Comparison of ENCODE assay signal across 8 cellular contexts in genomic region chr7:123580406-123581161, GRCh38. TPM values are rescaled to one million over a fixed set of nuclear protein-coding genes. Genes with fewer than 3 reads are reported as not detected.
A peak's percentile ranks its signal among the peaks of the same experiment; 100 is the strongest.
DNase-seq lines count a peak whose midpoint lies in the region; ATAC-seq and TF ChIP-seq lines count a peak whose summit lies in the region.

No MANE protein-coding gene starts in this region.

- H3F3A ChIP-seq in PC-3 (ENCODE audit: low read length, unreplicated experiment) (no peaks in the 10 kb centered on the region), neural progenitor cell (ENCODE audit: low read depth) (no peaks in the 10 kb centered on the region)

- H3K36me3 ChIP-seq in PC-3 (ENCODE audit: low read depth, low read length): no peaks in the 10 kb centered on the region
- H3K36me3 ChIP-seq in neural progenitor cell: no peaks in the 10 kb centered on the region

- CTCF ChIA-PET in PC-3 (lab: Charles Lee): interaction anchor here (0.5 to 1.1 kb wide), 6 partner anchors 55 to 291 kb away, joined by 3 to 5 read pairs (median 3); no protein-coding TSS in a partner anchor

- no peak overlapping the region for H3K4me3 Mint-ChIP-seq in neural progenitor cell

- no peaks in the 10 kb centered on the region for H3K36me3 Mint-ChIP-seq in neural progenitor cell

- peak; percentile 38 for TF ChIP-seq CTCF in GM20000 (IDR thresholded peaks at IDR 0.05; ENCODE audit: extremely low read depth, missing control alignments)
- peak; percentile 87 for TF ChIP-seq CTCF in PC-3 (conservative IDR thresholded peaks at IDR 0.05; ENCODE audit: low read depth, low read length)
- TF ChIP-seq CTCF in neural progenitor cell (IDR thresholded peaks at IDR 0.05): peak; percentile 82

- no peak overlapping the region for H3K4me3 ChIP-seq in PC-3 (ENCODE audit: low read length)
- no peak overlapping the region for H3K4me3 ChIP-seq in neural progenitor cell

- H3K27ac Mint-ChIP-seq in neural progenitor cell: no peak overlapping the region

- no peaks in the 10 kb centered on the region for H3K9me3 ChIP-seq in PC-3 (ENCODE audit: low read length)
- no peaks in the 10 kb centered on the region for H3K9me3 ChIP-seq in neural progenitor cell (ENCODE audit: low read depth)

- no TSS peak for BruUV-seq in PC-3 (replicated peaks; lab: Mats Ljungman, UMichigan)

- intact Hi-C loops in PC-3 (cut with micrococcal nuclease): loop anchor here (1.0 to 5.0 kb wide), 4 partner anchors 57 to 292 kb away; no protein-coding TSS in a partner anchor

- no peaks in the 10 kb centered on the region for H4K20me1 ChIP-seq in PC-3 (ENCODE audit: low read length)
- H4K20me1 ChIP-seq in neural progenitor cell (ENCODE audit: low read depth): no peaks in the 10 kb centered on the region

- POLR2A ChIA-PET in PC-3 (lab: Charles Lee; ENCODE audit: unreplicated experiment): no interaction called here

- no peaks in the 10 kb centered on the region for H3K9me3 Mint-ChIP-seq in neural progenitor cell

- H3K79me2 ChIP-seq in PC-3 (ENCODE audit: low read length) (no peaks in the 10 kb centered on the region), neural progenitor cell (ENCODE audit: low read depth) (no peaks in the 10 kb centered on the region)

- no peaks in the 10 kb centered on the region for H3K4me1 Mint-ChIP-seq in neural progenitor cell

- H2AFZ ChIP-seq in PC-3 (ENCODE audit: low read length) (peak overlapping the region; percentile 60; the same call in 1 of the 2 replicates), neural progenitor cell (replicated peaks) (peak overlapping the region; percentile 84)

- H3K9me2 ChIP-seq in PC-3 (replicated peaks; ENCODE audit: low read length): no peaks in the 10 kb centered on the region

- DNase-seq in ELF-1 (ENCODE audit: low read depth, low spot score) (peak; percentile 42), GM20000 (ENCODE audit: low spot score) (peak; percentile 22), HT1080 (ENCODE audit: low read depth) (peak; percentile 50), PC-3 (peak; percentile 70), epithelial cell of prostate (ENCODE audit: low read depth, low spot score) (peak; percentile 3), neural progenitor cell (ENCODE audit: low spot score) (peak; percentile 67), putamen (ENCODE audit: low spot score) (no peak)
- DNase-seq in stimulated activated naive CD4-positive, alpha-beta T cell (lab: John Stamatoyannopoulos, UW): no peak

- H3K4me2 ChIP-seq in PC-3 (ENCODE audit: low read length): peak overlapping the region; percentile 27; the same call in 1 of the 2 replicates
- no peak overlapping the region for H3K4me2 ChIP-seq in neural progenitor cell

- H3K27me3 Mint-ChIP-seq in neural progenitor cell (ENCODE audit: insufficient read depth, low read depth): no peaks in the 10 kb centered on the region

- H3K9ac ChIP-seq in PC-3 (ENCODE audit: low read length) (no peak overlapping the region), neural progenitor cell (no peak overlapping the region)

- H3K27ac ChIP-seq in PC-3 (ENCODE audit: low read length) (no peak overlapping the region), epithelial cell of prostate (no peak overlapping the region), neural progenitor cell (no peak overlapping the region)

- H3K27me3 ChIP-seq in PC-3 (ENCODE audit: low read length) (peaks cover 25% of the 10 kb centered on the region), neural progenitor cell (no peaks in the 10 kb centered on the region)

- H3K4me1 ChIP-seq in PC-3 (ENCODE audit: insufficient read depth, low read length) (no peaks in the 10 kb centered on the region), neural progenitor cell (no peaks in the 10 kb centered on the region)

- ATAC-seq in PC-3: peak; percentile 94

RNA-seq across cellular contexts. Expression of gene ASB15, which starts 21.0 kb away (rescaled TPM):
- not detected in 2 replicates for total RNA-seq in HT1080 (2014; rRNA removed; shearing (Covaris generic))
- not detected in 2 replicates for polyA plus RNA-seq in HT1080 (2015; cell fraction: cytosol; rRNA removed)
- polyA plus RNA-seq in HT1080 (2015; cell fraction: nucleus; rRNA removed): not detected in 2 replicates
- not detected in 2 replicates for total RNA-seq in PC-3 (2014; rRNA removed)
- not detected in 2 replicates for total RNA-seq in neural progenitor cell (ENCODE audit: low replicate concordance)

RNA-seq across cellular contexts. Expression of gene NDUFA5, which starts 23.0 kb away (rescaled TPM):
- total RNA-seq in HT1080 (2014; rRNA removed; shearing (Covaris generic)): 67.6 and 68.7 TPM in 2 replicates
- 69.8 and 74.3 TPM in 2 replicates for polyA plus RNA-seq in HT1080 (2015; cell fraction: cytosol; rRNA removed)
- polyA plus RNA-seq in HT1080 (2015; cell fraction: nucleus; rRNA removed): 42.8 and 43.0 TPM in 2 replicates
- total RNA-seq in PC-3 (2014; rRNA removed) (42.7 and 46.9 TPM in 2 replicates), neural progenitor cell (ENCODE audit: low replicate concordance) (62.8 and 118 TPM in 2 replicates)

RNA-seq across cellular contexts. Expression of gene IQUB, which starts 46.2 kb away (rescaled TPM):
- total RNA-seq in HT1080 (2014; rRNA removed; shearing (Covaris generic)): not detected in 2 replicates
- 0.25 and 0.29 TPM in 2 replicates for polyA plus RNA-seq in HT1080 (2015; cell fraction: cytosol; rRNA removed)
- polyA plus RNA-seq in HT1080 (2015; cell fraction: nucleus; rRNA removed): 0.42 and 0.61 TPM in 2 replicates
- total RNA-seq in PC-3 (2014; rRNA removed) (0.04 and 0.06 TPM in 2 replicates), neural progenitor cell (ENCODE audit: low replicate concordance) (0.58 and 0.84 TPM in 2 replicates)

Comparison
In these comparisons a context has a peak if more than half of its experiments do, and no peak if none do; other contexts are left out.
1. DNase-seq: peak in ELF-1 (single experiment), GM20000 (single experiment), HT1080 (single experiment), PC-3 (single experiment), epithelial cell of prostate (single experiment) and neural progenitor cell (single experiment); none in stimulated activated naive CD4-positive, alpha-beta T cell (0 of 6) and putamen (single experiment).
2. Peak in every context shown above with its lines, with median percentiles within 50 percentile points of each other: CTCF ChIP-seq.